Comparison of ENCODE assay signal across 23 cellular contexts in genomic region chr7:87139514-87139913, GRCh38. TPM values are rescaled to one million over a fixed set of nuclear protein-coding genes. Genes with fewer than 3 reads are reported as not detected.
DNase-seq lines count a peak whose midpoint lies in the region; FAIRE-seq and TF ChIP-seq lines count a peak whose summit lies in the region.
"Had no signal": no experiment of that assay in that cellular context is flagged by ENCODE, and none has a peak within 500 bp of the region (broad histone marks: within the 10 kb centered on the region; RNA-seq: fewer than 3 reads in every experiment).

No MANE protein-coding gene starts in this region.

- no peaks in the 10 kb centered on the region for H4K20me1 ChIP-seq in endothelial cell of umbilical vein (replicated peaks; ENCODE audit: control insufficient read depth, extremely low read depth, insufficient read depth, low read length)
- H4K20me1 ChIP-seq: BLaER1 had no signal

- POLR2A ChIA-PET in endothelial cell of umbilical vein (lab: Charles Lee), result no interaction called here

- dilution Hi-C loops in endothelial cell of umbilical vein (cut with MboI; ENCODE audit: extremely low pct_ligation_motif_present, low sequenced_read_pairs), result no loop called here

- intact Hi-C loops in endothelial cell of umbilical vein (cut with micrococcal nuclease), result no loop called here

- no peak overlapping the region for H3K4me2 ChIP-seq in endothelial cell of umbilical vein (ENCODE audit: insufficient read depth, low read length)
- H3K4me2 ChIP-seq: BLaER1 had no signal

- no peaks in the 10 kb centered on the region for H3K27me3 ChIP-seq in endothelial cell of umbilical vein (ENCODE audit: control insufficient read depth in 2 of 2, insufficient read depth in 2 of 2, low read length in 2 of 2)
- H3K27me3 ChIP-seq: BE2C, BLaER1 had no signal

- no peak for TF ChIP-seq POLR2A in GM12891 (IDR thresholded peaks at IDR 0.05; ENCODE audit: low read depth, low read length)
- TF ChIP-seq POLR2A in endothelial cell of umbilical vein (IDR thresholded peaks at IDR 0.05; ENCODE audit: low read depth, low read length), result no peak

- no peak for DNase-seq in GM12891 (ENCODE audit: insufficient read length, low spot score)
- peak; percentile 40 for DNase-seq in OCI-M1 (lab: John Stamatoyannopoulos, UW)
- DNase-seq in endothelial cell of umbilical vein (ENCODE audit: low read depth, low spot score), result no peak
- no peak for DNase-seq in DMS79 treated with DMSO at 0.1 percent for 48 hours (lab: John Stamatoyannopoulos, UW)
- DNase-seq in islet precursor cell, result no peak
- DNase-seq in activated naive CD4-positive, alpha-beta T cell (lab: John Stamatoyannopoulos, UW), result no peak
- DNase-seq: 8988T; ACHN; BE2C; C1 segment of cervical spinal cord; CD4-positive, alpha-beta memory T cell; CD4-positive, CD25-positive, alpha-beta regulatory T cell; CD8-positive, alpha-beta memory T cell; COR-L47; DMS 273 treated with DMSO at 0.1 percent for 48 hours; DMS153; DMS53; DMS79; GF-D8 had no signal

- BruUV-seq in endothelial cell of umbilical vein (replicated peaks; lab: Mats Ljungman, UMichigan), result no TSS peak

- H3K36me3 ChIP-seq in endothelial cell of umbilical vein (ENCODE audit: control insufficient read depth in 2 of 2, extremely low read depth in 1 of 2, insufficient read depth in 2 of 2, low read length in 2 of 2), result no peaks in the 10 kb centered on the region
- H3K36me3 ChIP-seq: BE2C, BLaER1 had no signal

- no peak overlapping the region for H3K9ac ChIP-seq in endothelial cell of umbilical vein (replicated peaks; ENCODE audit: extremely low read depth, insufficient read depth, low read length)
- H3K9ac ChIP-seq: BLaER1 had no signal

- H3K4me1 ChIP-seq in endothelial cell of umbilical vein (ENCODE audit: control insufficient read depth, extremely low read depth, insufficient read depth, low read length), result peaks cover 4% of the 10 kb centered on the region
- H3K4me1 ChIP-seq: BE2C had no signal

- H3K9me1 ChIP-seq in endothelial cell of umbilical vein (replicated peaks; ENCODE audit: control insufficient read depth, extremely low read depth, insufficient read depth, low read length), result no peaks in the 10 kb centered on the region

- CTCF ChIA-PET in endothelial cell of umbilical vein (lab: Charles Lee), result interaction anchor here (1.3 to 2.0 kb wide), 2 partner anchors 9 to 68 kb away, joined by 3 to 10 read pairs; no protein-coding TSS in a partner anchor

- FAIRE-seq in GM12891 (lab: Jason Lieb, UNC) (peak; percentile 20), endothelial cell of umbilical vein (lab: Jason Lieb, UNC) (no peak)
- FAIRE-seq: A204.1, G401.6, GM12892 had no signal

- no peak overlapping the region for H2AFZ ChIP-seq in endothelial cell of umbilical vein (ENCODE audit: low read depth, low read length)

- no peak overlapping the region for H3K27ac ChIP-seq in endothelial cell of umbilical vein (ENCODE audit: insufficient read depth, low read depth, low read length)
- H3K27ac ChIP-seq: BLaER1 had no signal

- no peaks in the 10 kb centered on the region for H3K9me3 ChIP-seq in endothelial cell of umbilical vein (replicated peaks; ENCODE audit: control insufficient read depth, insufficient read depth, low read length)
- H3K9me3 ChIP-seq: BE2C, BLaER1 had no signal

- H3K4me3 ChIP-seq in endothelial cell of umbilical vein (replicated peaks in 1 of 3; ENCODE audit: insufficient read depth in 1 of 3, low read depth in 1 of 3, low read length in 3 of 3), result no peak overlapping the region
- H3K4me3 ChIP-seq: BLaER1 had no signal

- no peak for TF ChIP-seq CTCF in endothelial cell of umbilical vein (IDR thresholded peaks at IDR 0.05; ENCODE audit: extremely low read depth in 1 of 2, insufficient read depth in 1 of 2, low read depth in 1 of 2, low read length in 2 of 2)

- no peaks in the 10 kb centered on the region for H3K79me2 ChIP-seq in endothelial cell of umbilical vein (ENCODE audit: control insufficient read depth, insufficient read depth, low read length)

TF ChIP-seq in GM12891, 5 proteins besides CTCF, POLR2A, EP300 and RAD21:
- TF ChIP-seq TAF1 (IDR thresholded peaks at IDR 0.05; ENCODE audit: low read depth, low read length) (no peak), POLR2AphosphoS5 (IDR thresholded peaks at IDR 0.05; ENCODE audit: low read depth, low read length) (no peak), PAX5 (IDR thresholded peaks at IDR 0.05; ENCODE audit: insufficient read depth, low read length, severe bottlenecking) (no peak), POU2F2 (IDR thresholded peaks at IDR 0.05; ENCODE audit: low read depth, low read length) (no peak), SPI1 (IDR thresholded peaks at IDR 0.05; ENCODE audit: low read depth, low read length) (no peak)

TF ChIP-seq in endothelial cell of umbilical vein, 7 proteins besides CTCF, POLR2A, EP300 and RAD21:
- TF ChIP-seq GATA2 (IDR thresholded peaks at IDR 0.05; ENCODE audit: insufficient read depth, insufficient read length, low read depth, low read length), result no peak
- peak; percentile 5 for TF ChIP-seq JUN (IDR thresholded peaks at IDR 0.05; ENCODE audit: borderline replicate concordance, insufficient read depth, insufficient read length, low read depth)

RNA-seq across cellular contexts. Expression of gene DMTF1, which starts 12.7 kb away (rescaled TPM):
- 53.0 TPM for polyA plus RNA-seq in GM12891 (2012; ENCODE audit: low read depth, missing spikeins)
- 86.9 and 100.0 TPM in 2 replicates for total RNA-seq in endothelial cell of umbilical vein
- polyA plus RNA-seq in endothelial cell of umbilical vein, result 78.5 and 92.9 TPM in 2 replicates
- polyA plus RNA-seq in endothelial cell of umbilical vein (2011; cell fraction: cytosol; rRNA removed), result 25.9 and 31.2 TPM in 2 replicates
- polyA plus RNA-seq in endothelial cell of umbilical vein (2011; cell fraction: nucleus; rRNA removed), result 734 and 788 TPM in 2 replicates
- polyA plus RNA-seq in endothelial cell of umbilical vein (2012), result 42.6 and 52.5 TPM in 2 replicates
- 154 and 163 TPM in 2 replicates for polyA minus RNA-seq in endothelial cell of umbilical vein
- 20.6 TPM for polyA minus RNA-seq in endothelial cell of umbilical vein (2011; cell fraction: cytosol; rRNA and poly(A)+ RNA removed)
- 365 and 482 TPM in 2 replicates for polyA minus RNA-seq in endothelial cell of umbilical vein (2011; cell fraction: nucleus; rRNA and poly(A)+ RNA removed)
